ENCODE assay signal across 16 cellular contexts in the genomic region with DNA sequence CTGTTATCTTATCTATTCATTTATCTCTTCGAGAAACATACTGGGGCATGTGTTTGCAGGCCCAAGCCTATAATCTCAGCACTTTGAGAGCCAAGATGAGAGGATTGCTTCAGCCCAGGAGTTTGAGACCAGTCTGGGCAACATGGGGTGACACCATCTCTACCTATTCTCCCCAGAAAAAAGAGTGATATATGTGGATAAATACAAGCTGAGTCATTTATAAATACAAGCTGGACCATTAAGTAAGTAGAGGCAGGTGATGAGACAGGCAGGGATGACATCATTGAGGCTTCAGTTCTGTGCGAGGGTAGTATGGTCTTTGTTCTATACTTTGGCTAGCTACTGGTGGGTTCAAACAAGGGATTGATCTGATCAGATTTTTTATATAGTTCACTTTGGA. TPM values are rescaled to one million over a fixed set of nuclear protein-coding genes. Genes with fewer than 3 reads are reported as not detected.
DNase-seq lines count a peak whose midpoint lies in the region; ATAC-seq, FAIRE-seq and TF ChIP-seq lines count a peak whose summit lies in the region.
"Had no signal": no experiment of that assay in that cellular context is flagged by ENCODE, and none has a peak within 500 bp of the region (broad histone marks: within the 10 kb centered on the region; RNA-seq: fewer than 3 reads in every experiment).

No MANE protein-coding gene starts in this region.

- H3F3A ChIP-seq in GM23338 (replicated peaks; ENCODE audit: low read depth), result no peaks in the 10 kb centered on the region

- H3K36me3 ChIP-seq in GM23338 (ENCODE audit: insufficient read depth), result no peaks in the 10 kb centered on the region
- H3K36me3 ChIP-seq in astrocyte (ENCODE audit: insufficient read depth, low read length), result no peaks in the 10 kb centered on the region

- H3K9me3 Mint-ChIP-seq in GM23338, result no peaks in the 10 kb centered on the region; the same call in 2 of the 3 replicates
- H3K9me3 Mint-ChIP-seq in astrocyte (ENCODE audit: unreplicated experiment), result no peaks in the 10 kb centered on the region
- no peaks in the 10 kb centered on the region for H3K9me3 Mint-ChIP-seq in nephron progenitor cell
- H3K9me3 Mint-ChIP-seq: CD4-positive, alpha-beta memory T cell had no signal

- H3K27ac ChIP-seq in GM23338 (ENCODE audit: low read depth) (no peak overlapping the region), astrocyte (ENCODE audit: low read depth, low read length) (no peak overlapping the region)
- H3K27ac ChIP-seq: GM23248 had no signal

- intact Hi-C loops in left colon (cut with DNase I, micrococcal nuclease), result no loop called here

- H3K79me2 ChIP-seq in GM23338 (replicated peaks; ENCODE audit: insufficient read depth), result peaks cover 98% of the 10 kb centered on the region
- H3K79me2 ChIP-seq in astrocyte (ENCODE audit: insufficient read depth, low read length), result peaks cover 89% of the 10 kb centered on the region

- peak; percentile 17 for FAIRE-seq in astrocyte (lab: Jason Lieb, UNC)
- FAIRE-seq: A204.1, GM12878, GM18507 had no signal

- DNase-seq in GM23338 (ENCODE audit: low spot score) (no peak), astrocyte (ENCODE audit: low read depth) (no peak), epithelial cell of esophagus (ENCODE audit: low read depth) (peak; percentile 15), left colon (no peak), NCI-H1694 treated with DMSO at 0.1 percent for 48 hours (lab: John Stamatoyannopoulos, UW) (no peak), nephron progenitor cell (no peak), islet precursor cell (no peak)
- DNase-seq: C1 segment of cervical spinal cord; CD4-positive, alpha-beta memory T cell; DMS79; GM23248; H7 had no signal

- H3K27me3 ChIP-seq in GM23338 (ENCODE audit: insufficient read depth), result no peaks in the 10 kb centered on the region
- no peaks in the 10 kb centered on the region for H3K27me3 ChIP-seq in astrocyte (ENCODE audit: insufficient read depth, low read length)

- TF ChIP-seq CTCF in GM23338 (conservative IDR thresholded peaks at IDR 0.05; ENCODE audit: low read depth in 2 of 2) (no peak), astrocyte (IDR thresholded peaks at IDR 0.05; ENCODE audit: insufficient read depth, low read depth, low read length) (no peak), epithelial cell of esophagus (IDR thresholded peaks at IDR 0.05; ENCODE audit: insufficient read depth, low read depth, low read length, missing control alignments) (no peak), nephron progenitor cell (IDR thresholded peaks at IDR 0.05) (no peak)

- no peak overlapping the region for H3K4me3 Mint-ChIP-seq in GM23338
- H3K4me3 Mint-ChIP-seq in astrocyte (ENCODE audit: unreplicated experiment), result no peak overlapping the region
- H3K4me3 Mint-ChIP-seq in nephron progenitor cell, result no peak overlapping the region
- H3K4me3 Mint-ChIP-seq: B cell; CD4-positive, alpha-beta memory T cell had no signal

- H2AFZ ChIP-seq in GM23338, result no peak overlapping the region
- H2AFZ ChIP-seq in astrocyte (ENCODE audit: low read depth, low read length), result no peak overlapping the region
- H2AFZ ChIP-seq: GM23248 had no signal

- H3K4me3 ChIP-seq in GM23338 (no peak overlapping the region), astrocyte (ENCODE audit: insufficient read depth, low read depth, low read length) (no peak overlapping the region), epithelial cell of esophagus (ENCODE audit: low read length) (no peak overlapping the region)
- H3K4me3 ChIP-seq: GM12878, GM23248 had no signal

- no peaks in the 10 kb centered on the region for H3K9me2 ChIP-seq in GM23338 (ENCODE audit: insufficient read depth)

- H3K4me1 Mint-ChIP-seq in GM23338, result peaks cover 37% of the 10 kb centered on the region
- peaks cover 5% of the 10 kb centered on the region for H3K4me1 Mint-ChIP-seq in astrocyte (ENCODE audit: low read depth, unreplicated experiment)
- no peaks in the 10 kb centered on the region for H3K4me1 Mint-ChIP-seq in nephron progenitor cell

- ATAC-seq in GM23338 (no peak), left colon (no peak)
- ATAC-seq: GM12878 had no signal

- H4K20me1 ChIP-seq in GM23338 (replicated peaks; ENCODE audit: insufficient read depth) (peaks cover 6% of the 10 kb centered on the region; the same call in 1 of the 2 replicates), astrocyte (ENCODE audit: insufficient read depth, low read length) (peaks cover 36% of the 10 kb centered on the region)

- H3K36me3 Mint-ChIP-seq in GM23338 (ENCODE audit: low read depth) (0 out of 3 replicates have a peak, but pooled peaks cover 2% of the 10 kb centered on the region), astrocyte (ENCODE audit: low read depth, unreplicated experiment) (peaks cover 1% of the 10 kb centered on the region), nephron progenitor cell (ENCODE audit: low read depth) (no peaks in the 10 kb centered on the region)

- H3K27ac Mint-ChIP-seq in GM23338 (0 out of 2 replicates have a peak overlapping the region, but pooled peaks have one; percentile 26), astrocyte (ENCODE audit: unreplicated experiment) (no peak overlapping the region), nephron progenitor cell (no peak overlapping the region)
- H3K27ac Mint-ChIP-seq: B cell; CD4-positive, alpha-beta memory T cell had no signal

- H3K9me3 ChIP-seq in astrocyte (ENCODE audit: insufficient read depth, low read depth, low read length), result no peaks in the 10 kb centered on the region

- H3K27me3 Mint-ChIP-seq in GM23338 (ENCODE audit: insufficient read depth, low read depth, poor library complexity) (peaks cover 3% of the 10 kb centered on the region), astrocyte (ENCODE audit: low read depth, unreplicated experiment) (no peaks in the 10 kb centered on the region), nephron progenitor cell (ENCODE audit: low read depth, poor library complexity) (peaks cover 11% of the 10 kb centered on the region)
- H3K27me3 Mint-ChIP-seq: B cell; CD4-positive, alpha-beta memory T cell had no signal

- peaks cover 35% of the 10 kb centered on the region for H3K4me1 ChIP-seq in GM23338 (ENCODE audit: insufficient read depth)
- H3K4me1 ChIP-seq in astrocyte (ENCODE audit: insufficient read depth, low read length), result no peaks in the 10 kb centered on the region

- no peak overlapping the region for H3K9ac ChIP-seq in astrocyte (ENCODE audit: low read length)
- H3K9ac ChIP-seq: GM23248 had no signal

- H3K4me2 ChIP-seq in GM23338, result no peak overlapping the region
- no peak overlapping the region for H3K4me2 ChIP-seq in astrocyte (ENCODE audit: low read length)

TF ChIP-seq in GM23338, 12 proteins besides CTCF, POLR2A, EP300 and RAD21 (continues in another document):
- TF ChIP-seq EZH2 (IDR thresholded peaks at IDR 0.05; ENCODE audit: low read depth, unreplicated experiment), result no peak
- no peak for TF ChIP-seq ZNF331 (CRISPR knock-in tag; IDR thresholded peaks at IDR 0.05; ENCODE audit: low read depth)
- TF ChIP-seq ZNF114 (CRISPR knock-in tag; IDR thresholded peaks at IDR 0.05), result no peak
- no peak for TF ChIP-seq JUNB (IDR thresholded peaks at IDR 0.05; ENCODE audit: unreplicated experiment)
- TF ChIP-seq CREB1 (CRISPR knock-in tag; IDR thresholded peaks at IDR 0.05; ENCODE audit: low read depth), result no peak
- TF ChIP-seq NANOG (IDR thresholded peaks at IDR 0.05; ENCODE audit: borderline replicate concordance), result no peak
- no peak for TF ChIP-seq EZH2phosphoT487 (IDR thresholded peaks at IDR 0.05; ENCODE audit: unreplicated experiment)

RNA-seq across cellular contexts. Expression of gene PBX3, which starts 25.6 kb away (rescaled TPM):
- 50.5 and 83.1 TPM in 2 replicates for total RNA-seq in GM23338 (2014; rRNA removed; shearing (Covaris generic))
- polyA plus RNA-seq in GM23338 (2016; fragmentation: Nextera tagmentation; extraction: Ambion mirVana), result 24.5 and 28.9 TPM in 2 replicates
- total RNA-seq in astrocyte, result 39.0 and 51.2 TPM in 2 replicates
- 10 to 100 TPM in 1 of 2 donors, 1 to 10 TPM in 1; 8.9 to 13.2 TPM for total RNA-seq in left colon
